27 cellular contexts compared by ENCODE assay signal in the genomic region with DNA sequence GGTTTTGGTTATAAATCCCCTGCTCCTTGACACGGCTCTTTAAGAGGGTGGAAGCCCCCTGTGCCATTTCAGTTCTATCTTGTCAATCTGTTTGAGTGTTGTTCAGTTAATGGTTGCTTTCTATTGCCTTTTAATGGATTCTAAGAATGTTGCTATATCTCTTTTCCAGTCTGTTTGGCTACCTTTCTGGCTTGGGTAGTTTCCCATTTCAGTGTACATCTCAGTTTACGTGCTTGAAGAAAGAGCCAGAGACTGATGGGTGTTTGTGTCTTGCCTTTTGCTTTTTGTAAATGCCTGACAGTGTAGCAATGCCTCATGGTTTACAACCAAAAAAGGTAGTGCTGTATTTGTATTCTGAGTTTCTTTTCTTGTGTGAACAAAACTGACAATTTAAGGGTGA. TPM values are rescaled to one million over a fixed set of nuclear protein-coding genes. Genes with fewer than 3 reads are reported as not detected.
DNase-seq lines count a peak whose midpoint lies in the region; ATAC-seq, FAIRE-seq and TF ChIP-seq lines count a peak whose summit lies in the region.
"Had no signal": no experiment of that assay in that cellular context is flagged by ENCODE, and none has a peak within 500 bp of the region (broad histone marks: within the 10 kb centered on the region; RNA-seq: fewer than 3 reads in every experiment).

No MANE protein-coding gene starts in this region.

- DNase-seq in HFFc6 (no peak), Panc1 (ENCODE audit: low read depth, low spot score) (no peak), keratinocyte (ENCODE audit: low read depth, low spot score) (no peak), prostate gland (ENCODE audit: low spot score) (peak; percentile 21), amygdala (lab: John Stamatoyannopoulos, UW) (no peak), NCI-H1694 (lab: John Stamatoyannopoulos, UW) (no peak)
- no peak for DNase-seq in activated naive CD8-positive, alpha-beta T cell treated with anti-CD3 and anti-CD28 coated beads, Interleukin-2, amount 50 U/mL, for 24 hours
- DNase-seq: activated naive CD4-positive, alpha-beta T cell treated with anti-CD3 and anti-CD28 coated beads for 36 hours; activated T-cell treated with anti-CD3 and anti-CD28 coated beads, Interleukin-2, amount 50 U/mL, for 48 hours; anterior cingulate cortex; CD4-positive, alpha-beta T cell; effector CD4-positive, alpha-beta T cell; erythroblast; foreskin keratinocyte; GF-D8; naive thymus-derived CD8-positive, alpha-beta T cell; NCI-H1105; NCI-H2107; NCI-H524; NK-92 treated with Interleukin-12 subunit alpha and Interleukin-12 subunit beta, amount 100 ng/mL, for 24 hours; SJCRH30; substantia nigra; T-helper 1 cell; uterus had no signal

- H4K20me1 ChIP-seq in keratinocyte (ENCODE audit: control insufficient read depth, extremely low read depth, insufficient read depth, low read length) = no peaks in the 10 kb centered on the region

- H3K9me3 Mint-ChIP-seq in HFFc6 = no peaks in the 10 kb centered on the region
- no peaks in the 10 kb centered on the region for H3K9me3 Mint-ChIP-seq in activated naive CD8-positive, alpha-beta T cell treated with anti-CD3 and anti-CD28 coated beads, Interleukin-2, amount 50 U/mL, for 24 hours
- H3K9me3 Mint-ChIP-seq: activated naive CD4-positive, alpha-beta T cell treated with anti-CD3 and anti-CD28 coated beads for 36 hours; CD4-positive, alpha-beta T cell; central memory CD8-positive, alpha-beta T cell; memory B cell; naive thymus-derived CD8-positive, alpha-beta T cell had no signal

- POLR2A ChIA-PET in Panc1 (lab: Charles Lee) = no interaction called here

- no peak overlapping the region for H3K4me3 Mint-ChIP-seq in HFFc6
- H3K4me3 Mint-ChIP-seq in activated naive CD8-positive, alpha-beta T cell treated with anti-CD3 and anti-CD28 coated beads, Interleukin-2, amount 50 U/mL, for 24 hours = no peak overlapping the region
- H3K4me3 Mint-ChIP-seq: activated naive CD4-positive, alpha-beta T cell treated with anti-CD3 and anti-CD28 coated beads for 36 hours; CD4-positive, alpha-beta T cell; central memory CD8-positive, alpha-beta T cell; memory B cell; naive thymus-derived CD8-positive, alpha-beta T cell had no signal

- intact Hi-C loops in Panc1 (cut with micrococcal nuclease; ENCODE audit: unreplicated experiment) (no loop called here), prostate gland (cut with DNase I) (no loop called here)

- no peak for FAIRE-seq in keratinocyte (lab: Jason Lieb, UNC)
- FAIRE-seq: TTC549 had no signal

- WGBS in prostate gland = 20% methylated on average over 2 of the region's 2 CpGs

- no peak overlapping the region for H2AFZ ChIP-seq in keratinocyte (ENCODE audit: control insufficient read depth, low read length)

- dilution Hi-C loops in keratinocyte (cut with MboI; ENCODE audit: extremely low pct_ligation_motif_present, low sequenced_read_pairs) = no loop called here

- peaks cover 1% of the 10 kb centered on the region for H3K27me3 Mint-ChIP-seq in HFFc6 (ENCODE audit: insufficient read depth)
- H3K27me3 Mint-ChIP-seq in activated naive CD8-positive, alpha-beta T cell treated with anti-CD3 and anti-CD28 coated beads, Interleukin-2, amount 50 U/mL, for 24 hours = no peaks in the 10 kb centered on the region
- H3K27me3 Mint-ChIP-seq: CD4-positive, alpha-beta T cell; central memory CD8-positive, alpha-beta T cell had no signal

- no peak overlapping the region for H3K9ac ChIP-seq in keratinocyte (ENCODE audit: control insufficient read depth, extremely low read depth, insufficient read depth, low read length)

- peaks cover 36% of the 10 kb centered on the region for H3K36me3 Mint-ChIP-seq in HFFc6 (ENCODE audit: low read depth)
- no peaks in the 10 kb centered on the region for H3K36me3 Mint-ChIP-seq in activated naive CD8-positive, alpha-beta T cell treated with anti-CD3 and anti-CD28 coated beads, Interleukin-2, amount 50 U/mL, for 24 hours (ENCODE audit: low read depth)
- H3K36me3 Mint-ChIP-seq: memory B cell; naive thymus-derived CD8-positive, alpha-beta T cell had no signal

- H3K4me1 ChIP-seq in Panc1 (ENCODE audit: control insufficient read depth, insufficient read depth, low read length) (peaks cover 46% of the 10 kb centered on the region), keratinocyte (ENCODE audit: control insufficient read depth, extremely low read depth, insufficient read depth, low read length) (peaks cover 38% of the 10 kb centered on the region), prostate gland (replicated peaks) (no peaks in the 10 kb centered on the region)

- no TSS peak for BruUV-seq in Panc1 (replicated peaks; lab: Mats Ljungman, UMichigan)

- peaks cover 45% of the 10 kb centered on the region for H3K79me2 ChIP-seq in keratinocyte (ENCODE audit: control insufficient read depth, insufficient read depth, low read length)

- no peak for TF ChIP-seq POLR2A in prostate gland (IDR thresholded peaks at IDR 0.05)

- no peak for TF ChIP-seq CTCF in HFFc6 (IDR thresholded peaks at IDR 0.05)
- no peak for TF ChIP-seq CTCF in Panc1 (IDR thresholded peaks at IDR 0.05)
- no peak for TF ChIP-seq CTCF in keratinocyte (optimal IDR thresholded peaks at IDR 0.05 in 1 of 3, IDR thresholded peaks at IDR 0.05 in 1 of 3, conservative IDR thresholded peaks at IDR 0.05 in 1 of 3; ENCODE audit: extremely low read depth in 1 of 3, insufficient read depth in 2 of 3, low read length in 3 of 3)
- no peak for TF ChIP-seq CTCF in prostate gland (IDR thresholded peaks at IDR 0.05)

- H3K9me3 ChIP-seq in Panc1 (ENCODE audit: control insufficient read depth, insufficient read depth, low read depth, low read length) = no peaks in the 10 kb centered on the region
- no peaks in the 10 kb centered on the region for H3K9me3 ChIP-seq in keratinocyte (ENCODE audit: control insufficient read depth, low read depth, low read length)
- no peaks in the 10 kb centered on the region for H3K9me3 ChIP-seq in prostate gland
- H3K9me3 ChIP-seq: SJCRH30, uterus had no signal

- H3K27ac ChIP-seq in Panc1 (ENCODE audit: low read length) (peak overlapping the region; percentile 70), keratinocyte (ENCODE audit: control insufficient read depth, insufficient read depth, low read length) (peak overlapping the region; percentile 15), prostate gland (peak overlapping the region; percentile 37 to 61)
- H3K27ac ChIP-seq: foreskin keratinocyte, SJCRH30 had no signal

- no peak for ATAC-seq in Panc1
- ATAC-seq in activated naive CD8-positive, alpha-beta T cell treated with anti-CD3 and anti-CD28 coated beads, Interleukin-2, amount 50 U/mL, for 24 hours = no peak
- ATAC-seq: naive thymus-derived CD8-positive, alpha-beta T cell had no signal

- H3K4me3 ChIP-seq in Panc1 (ENCODE audit: low read depth in 2 of 2, low read length in 2 of 2) = no peak overlapping the region
- no peak overlapping the region for H3K4me3 ChIP-seq in keratinocyte (ENCODE audit: control insufficient read depth in 2 of 3, extremely low read depth in 1 of 3, insufficient read depth in 2 of 3, low read depth in 1 of 3, low read length in 3 of 3)
- H3K4me3 ChIP-seq in prostate gland = no peak overlapping the region
- H3K4me3 ChIP-seq: SJCRH30, uterus had no signal

- H3K36me3 ChIP-seq in Panc1 (ENCODE audit: control insufficient read depth, insufficient read depth, low read length) (no peaks in the 10 kb centered on the region), keratinocyte (ENCODE audit: control insufficient read depth in 2 of 2, extremely low read depth in 1 of 2, insufficient read depth in 2 of 2, low read length in 2 of 2) (peaks cover 0 to 6% of the 10 kb centered on the region in 2 experiments), prostate gland (no peaks in the 10 kb centered on the region)
- H3K36me3 ChIP-seq: uterus had no signal

- H3K9me1 ChIP-seq in keratinocyte (ENCODE audit: control insufficient read depth, extremely low read depth, insufficient read depth, low read length) = no peaks in the 10 kb centered on the region

- no peaks in the 10 kb centered on the region for H3K27me3 ChIP-seq in Panc1 (ENCODE audit: control insufficient read depth, insufficient read depth, low read length)
- H3K27me3 ChIP-seq in keratinocyte (ENCODE audit: control insufficient read depth, extremely low read depth, insufficient read depth, low read length) = no peaks in the 10 kb centered on the region
- H3K27me3 ChIP-seq in prostate gland (replicated peaks; ENCODE audit: insufficient read depth) = no peaks in the 10 kb centered on the region
- H3K27me3 ChIP-seq: foreskin keratinocyte, SJCRH30, uterus had no signal

- no peak overlapping the region for H3K4me2 ChIP-seq in keratinocyte (ENCODE audit: control insufficient read depth, extremely low read depth, insufficient read depth, low read depth, low read length)

- CTCF ChIA-PET in Panc1 (lab: Charles Lee) = no interaction called here

- peaks cover 82% of the 10 kb centered on the region for H3K4me1 Mint-ChIP-seq in HFFc6 (ENCODE audit: low read depth)
- no peaks in the 10 kb centered on the region for H3K4me1 Mint-ChIP-seq in activated naive CD8-positive, alpha-beta T cell treated with anti-CD3 and anti-CD28 coated beads, Interleukin-2, amount 50 U/mL, for 24 hours
- H3K4me1 Mint-ChIP-seq: central memory CD8-positive, alpha-beta T cell; memory B cell; naive thymus-derived CD8-positive, alpha-beta T cell had no signal

- in situ Hi-C loops in Panc1 (cut with HindIII; ENCODE audit: low pct_unique_long_range_greater_than_20kb, low sequenced_read_pairs) = no loop called here

- H3K27ac Mint-ChIP-seq in HFFc6 = peak overlapping the region; percentile 64
- H3K27ac Mint-ChIP-seq in activated naive CD8-positive, alpha-beta T cell treated with anti-CD3 and anti-CD28 coated beads, Interleukin-2, amount 50 U/mL, for 24 hours = no peak overlapping the region
- H3K27ac Mint-ChIP-seq: activated naive CD4-positive, alpha-beta T cell treated with anti-CD3 and anti-CD28 coated beads for 36 hours; CD4-positive, alpha-beta T cell; memory B cell; naive thymus-derived CD8-positive, alpha-beta T cell had no signal

RNA-seq across cellular contexts. Expression of a gene that starts 45.3 kb away (rescaled TPM):
- 100 to 1,000 TPM; 146 to 205 (median 198) TPM for total RNA-seq in HFFc6 (2021; fragmentation: NEBNext Ultra II Directional; extraction: Animal tissue kit (Norgen Biotek cat#: 25700))
- total RNA-seq in Panc1 (2021; ENCODE audit: unreplicated experiment) (282 TPM), prostate gland (10 to 100 TPM; 77.4 to 88.7 TPM)
- polyA plus RNA-seq in Panc1 (2012; ENCODE audit: insufficient read length) = 189 TPM
- polyA plus RNA-seq in keratinocyte = 80.2 to 125 TPM (median 95.3 TPM) in 3 replicates
- 164 TPM for polyA plus RNA-seq in keratinocyte (2011; ENCODE audit: low read depth)
- polyA plus RNA-seq in keratinocyte (2011; cell fraction: cytosol; rRNA removed) = 91.4 and 123 TPM in 2 replicates
- polyA plus RNA-seq in keratinocyte (2011; cell fraction: nucleus; rRNA removed) = 58.8 and 65.8 TPM in 2 replicates
- polyA plus RNA-seq in keratinocyte (2012; ENCODE audit: low replicate concordance) = 66.1 and 86.1 TPM in 2 replicates
- polyA minus RNA-seq in keratinocyte = 28.6 to 83.5 TPM (median 82.7 TPM) in 3 replicates
- polyA minus RNA-seq in keratinocyte (2011; cell fraction: cytosol; rRNA and poly(A)+ RNA removed) = 77.3 TPM
- polyA minus RNA-seq in keratinocyte (2011; cell fraction: nucleus; rRNA and poly(A)+ RNA removed) = 34.2 and 61.2 TPM in 2 replicates

Comparison
In these comparisons a context has a peak if more than half of its experiments do, and no peak if none do; other contexts are left out.
1. H3K27ac ChIP-seq: peak in every context shown above with its lines; median percentile 70 in Panc1; 49 in prostate gland; 15 in keratinocyte.